8 cellular contexts compared by ENCODE assay signal in the genomic region with DNA sequence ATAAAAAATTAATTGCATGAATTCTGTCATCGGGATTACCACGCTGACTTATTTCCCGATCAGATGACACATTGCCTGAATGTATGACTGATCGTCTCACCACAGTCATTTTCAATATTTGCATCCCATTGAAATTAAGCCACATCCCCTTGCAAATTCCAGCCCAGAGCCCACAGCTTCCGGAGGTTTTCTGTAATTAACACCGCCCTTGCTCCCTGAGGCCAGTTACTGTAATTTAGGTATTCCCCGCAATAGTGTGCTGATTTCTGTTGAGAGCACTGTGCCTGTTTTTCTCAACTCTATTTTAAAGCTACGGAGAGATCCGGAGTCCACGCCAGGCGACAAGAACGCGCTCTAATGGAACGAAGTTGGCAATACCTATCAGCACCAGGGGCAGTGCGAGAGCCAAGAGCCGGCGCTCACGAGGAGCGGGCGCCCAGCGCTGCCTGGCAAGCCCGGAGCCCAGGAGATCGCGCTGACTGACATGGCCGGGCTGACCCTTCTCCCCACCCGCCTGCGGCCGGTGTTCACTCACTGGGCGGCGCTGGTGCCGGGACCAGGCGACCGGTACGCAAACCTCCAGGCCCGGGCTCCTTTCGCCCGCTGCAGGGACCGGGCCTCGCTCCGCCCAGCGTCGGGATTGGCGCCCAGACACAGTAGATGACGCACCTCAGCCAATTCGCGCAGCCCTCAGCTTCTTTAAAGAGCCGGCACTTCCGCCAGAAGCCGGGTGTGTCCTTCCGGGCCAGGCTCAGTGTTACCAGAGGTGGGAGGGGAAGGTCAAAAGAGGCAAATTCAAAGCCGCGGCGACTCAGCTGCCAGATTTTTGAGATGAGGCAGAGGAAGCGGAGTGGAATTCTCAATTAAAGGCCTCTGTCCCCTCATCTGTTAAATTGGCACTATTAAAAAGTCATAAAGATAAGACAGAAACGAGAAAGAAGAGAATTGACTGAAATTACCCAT. TPM values are rescaled to one million over a fixed set of nuclear protein-coding genes. Genes with fewer than 3 reads are reported as not detected.
DNase-seq lines count a peak whose midpoint lies in the region; ATAC-seq and TF ChIP-seq lines count a peak whose summit lies in the region.

A gene with protein sequence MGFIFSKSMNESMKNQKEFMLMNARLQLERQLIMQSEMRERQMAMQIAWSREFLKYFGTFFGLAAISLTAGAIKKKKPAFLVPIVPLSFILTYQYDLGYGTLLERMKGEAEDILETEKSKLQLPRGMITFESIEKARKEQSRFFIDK (minus strand): TSS at position 672 of the 963 bp plus-strand sequence. CDS start 5,948 bp downstream, outside the sequence.

- peak within 1 kb of the TSS; percentile 96 to 98 (median 98) for H3K27ac Mint-ChIP-seq in immature natural killer cell

- peak; percentile 94 for TF ChIP-seq POLR2A in GM18951 (IDR thresholded peaks at IDR 0.05; ENCODE audit: extremely low read depth, insufficient read depth, insufficient read length)

- H3K27me3 Mint-ChIP-seq in immature natural killer cell (ENCODE audit: low read depth in 3 of 3): peaks cover 0 to 11% (median 2%) of the 10 kb centered on the region in 3 donors

- in situ Hi-C loops in GM18951 (cut with MboI; ENCODE audit: low sequenced_read_pairs, unreplicated experiment): loop anchor here (10.0 kb wide), 1 partner anchor 363 kb away; no protein-coding TSS in a partner anchor

- no peaks in the 10 kb centered on the region for H3K9me3 Mint-ChIP-seq in immature natural killer cell

- TF ChIP-seq CTCF in AG09319 (IDR thresholded peaks at IDR 0.05; ENCODE audit: low read depth, low read length): peak; percentile 27

- peak; percentile 76 for DNase-seq in AG09319 (ENCODE audit: extremely low read depth, low read depth)
- peak; percentile 97 for DNase-seq in NCI-H345 (lab: John Stamatoyannopoulos, UW)
- peak; percentile 72 to 83 (median 79) for DNase-seq in activated CD4-positive, CD25-positive, alpha-beta regulatory T cell (lab: John Stamatoyannopoulos, UW)
- DNase-seq in central memory CD4-positive, alpha-beta T cell: peak; percentile 91
- peak; percentile 88 to 91 (median 89) for DNase-seq in immature natural killer cell
- peak; percentile 65 for DNase-seq in smooth muscle cell of the brain vasculature (ENCODE audit: low read depth, low spot score)

- peak within 1 kb of the TSS; percentile 94 to 98 (median 95) for H3K4me3 Mint-ChIP-seq in immature natural killer cell

- ATAC-seq in HG03196 (IDR thresholded peaks at IDR 0.05; ENCODE audit: unreplicated experiment): peak; percentile 85

- H3K4me1 Mint-ChIP-seq in immature natural killer cell: peaks cover 28 to 40% of the 10 kb centered on the region in 2 donors

- H3K36me3 Mint-ChIP-seq in immature natural killer cell: peaks cover 4 to 14% (median 6%) of the 10 kb centered on the region in 3 donors

RNA-seq across cellular contexts. Expression of the gene that starts here (rescaled TPM):
- 10 to 100 TPM; 45.4 to 59.6 (median 57.0) TPM for polyA plus RNA-seq in immature natural killer cell

Comparison
In these comparisons a context has a peak if more than half of its experiments do, and no peak if none do; other contexts are left out.
1. Peak in every context shown above with its lines: DNase-seq and ATAC-seq.